ENCODE assay signal across 2 cellular contexts in the genomic region with DNA sequence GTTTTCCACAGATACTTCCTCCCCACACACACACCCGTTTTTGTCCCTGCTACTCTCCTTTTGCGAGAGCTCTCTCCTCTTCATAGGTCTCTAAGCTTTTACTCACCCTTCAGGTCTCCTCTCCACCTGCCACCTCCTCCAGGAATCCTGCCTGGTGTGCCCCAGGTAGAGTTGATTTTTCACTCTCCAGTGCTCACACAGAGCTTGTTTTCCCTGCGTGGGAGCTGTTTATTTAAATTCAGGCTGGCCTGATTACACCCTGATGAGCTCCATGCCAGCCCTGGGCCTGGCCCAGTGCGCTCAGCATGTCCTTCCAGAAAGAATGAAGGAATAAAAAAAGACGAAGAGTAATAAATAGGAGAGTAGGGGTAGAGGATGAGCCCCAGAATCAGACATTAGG.
TF ChIP-seq lines count a peak whose summit lies in the region.

No MANE protein-coding gene starts in this region.

TF ChIP-seq in SK-N-SH, 30 proteins besides CTCF, POLR2A, EP300 and RAD21:
- TF ChIP-seq, protein P1, sequence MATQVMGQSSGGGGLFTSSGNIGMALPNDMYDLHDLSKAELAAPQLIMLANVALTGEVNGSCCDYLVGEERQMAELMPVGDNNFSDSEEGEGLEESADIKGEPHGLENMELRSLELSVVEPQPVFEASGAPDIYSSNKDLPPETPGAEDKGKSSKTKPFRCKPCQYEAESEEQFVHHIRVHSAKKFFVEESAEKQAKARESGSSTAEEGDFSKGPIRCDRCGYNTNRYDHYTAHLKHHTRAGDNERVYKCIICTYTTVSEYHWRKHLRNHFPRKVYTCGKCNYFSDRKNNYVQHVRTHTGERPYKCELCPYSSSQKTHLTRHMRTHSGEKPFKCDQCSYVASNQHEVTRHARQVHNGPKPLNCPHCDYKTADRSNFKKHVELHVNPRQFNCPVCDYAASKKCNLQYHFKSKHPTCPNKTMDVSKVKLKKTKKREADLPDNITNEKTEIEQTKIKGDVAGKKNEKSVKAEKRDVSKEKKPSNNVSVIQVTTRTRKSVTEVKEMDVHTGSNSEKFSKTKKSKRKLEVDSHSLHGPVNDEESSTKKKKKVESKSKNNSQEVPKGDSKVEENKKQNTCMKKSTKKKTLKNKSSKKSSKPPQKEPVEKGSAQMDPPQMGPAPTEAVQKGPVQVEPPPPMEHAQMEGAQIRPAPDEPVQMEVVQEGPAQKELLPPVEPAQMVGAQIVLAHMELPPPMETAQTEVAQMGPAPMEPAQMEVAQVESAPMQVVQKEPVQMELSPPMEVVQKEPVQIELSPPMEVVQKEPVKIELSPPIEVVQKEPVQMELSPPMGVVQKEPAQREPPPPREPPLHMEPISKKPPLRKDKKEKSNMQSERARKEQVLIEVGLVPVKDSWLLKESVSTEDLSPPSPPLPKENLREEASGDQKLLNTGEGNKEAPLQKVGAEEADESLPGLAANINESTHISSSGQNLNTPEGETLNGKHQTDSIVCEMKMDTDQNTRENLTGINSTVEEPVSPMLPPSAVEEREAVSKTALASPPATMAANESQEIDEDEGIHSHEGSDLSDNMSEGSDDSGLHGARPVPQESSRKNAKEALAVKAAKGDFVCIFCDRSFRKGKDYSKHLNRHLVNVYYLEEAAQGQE (IDR thresholded peaks at IDR 0.05; ENCODE audit: low read depth, low read length), result no peak
- TF ChIP-seq ELF1 (IDR thresholded peaks at IDR 0.05) (no peak), TCF12 (IDR thresholded peaks at IDR 0.05) (no peak), CHD2 (IDR thresholded peaks at IDR 0.05; ENCODE audit: low read length, partially characterized antibody) (no peak), TAF1 (IDR thresholded peaks at IDR 0.05; ENCODE audit: borderline replicate concordance, low read depth, low read length) (no peak), EZH2phosphoT487 (IDR thresholded peaks at IDR 0.05; ENCODE audit: borderline replicate concordance, low read depth) (no peak), NFIC (IDR thresholded peaks at IDR 0.05; ENCODE audit: borderline replicate concordance) (no peak), MXI1 (IDR thresholded peaks at IDR 0.05; ENCODE audit: low read depth, low read length) (no peak), JUND (IDR thresholded peaks at IDR 0.05) (no peak), POLR2AphosphoS5 (IDR thresholded peaks at IDR 0.05; ENCODE audit: low read depth, low read length) (no peak), FOXJ3 (CRISPR knock-in tag; IDR thresholded peaks at IDR 0.05) (no peak), SMC3 (IDR thresholded peaks at IDR 0.05; ENCODE audit: low read depth, low read length) (no peak), GATA2 (CRISPR knock-in tag; IDR thresholded peaks at IDR 0.05) (no peak), GABPA (IDR thresholded peaks at IDR 0.05; ENCODE audit: low read depth) (no peak), RXRA (IDR thresholded peaks at IDR 0.05; ENCODE audit: borderline replicate concordance, low read depth) (no peak), FOSL2 (IDR thresholded peaks at IDR 0.05; ENCODE audit: borderline replicate concordance, low read depth) (no peak)
- TF ChIP-seq, protein P2, sequence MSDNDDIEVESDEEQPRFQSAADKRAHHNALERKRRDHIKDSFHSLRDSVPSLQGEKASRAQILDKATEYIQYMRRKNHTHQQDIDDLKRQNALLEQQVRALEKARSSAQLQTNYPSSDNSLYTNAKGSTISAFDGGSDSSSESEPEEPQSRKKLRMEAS (IDR thresholded peaks at IDR 0.05; ENCODE audit: low read depth), result no peak
- TF ChIP-seq, protein P3, sequence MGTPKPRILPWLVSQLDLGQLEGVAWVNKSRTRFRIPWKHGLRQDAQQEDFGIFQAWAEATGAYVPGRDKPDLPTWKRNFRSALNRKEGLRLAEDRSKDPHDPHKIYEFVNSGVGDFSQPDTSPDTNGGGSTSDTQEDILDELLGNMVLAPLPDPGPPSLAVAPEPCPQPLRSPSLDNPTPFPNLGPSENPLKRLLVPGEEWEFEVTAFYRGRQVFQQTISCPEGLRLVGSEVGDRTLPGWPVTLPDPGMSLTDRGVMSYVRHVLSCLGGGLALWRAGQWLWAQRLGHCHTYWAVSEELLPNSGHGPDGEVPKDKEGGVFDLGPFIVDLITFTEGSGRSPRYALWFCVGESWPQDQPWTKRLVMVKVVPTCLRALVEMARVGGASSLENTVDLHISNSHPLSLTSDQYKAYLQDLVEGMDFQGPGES (IDR thresholded peaks at IDR 0.05; ENCODE audit: low read depth, low read length), result no peak
- TF ChIP-seq, protein P4, sequence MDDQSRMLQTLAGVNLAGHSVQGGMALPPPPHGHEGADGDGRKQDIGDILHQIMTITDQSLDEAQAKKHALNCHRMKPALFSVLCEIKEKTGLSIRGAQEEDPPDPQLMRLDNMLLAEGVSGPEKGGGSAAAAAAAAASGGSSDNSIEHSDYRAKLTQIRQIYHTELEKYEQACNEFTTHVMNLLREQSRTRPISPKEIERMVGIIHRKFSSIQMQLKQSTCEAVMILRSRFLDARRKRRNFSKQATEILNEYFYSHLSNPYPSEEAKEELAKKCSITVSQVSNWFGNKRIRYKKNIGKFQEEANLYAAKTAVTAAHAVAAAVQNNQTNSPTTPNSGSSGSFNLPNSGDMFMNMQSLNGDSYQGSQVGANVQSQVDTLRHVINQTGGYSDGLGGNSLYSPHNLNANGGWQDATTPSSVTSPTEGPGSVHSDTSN (IDR thresholded peaks at IDR 0.05), result no peak

TF ChIP-seq in SK-N-SH treated with all-trans-retinoic acid at 6 μM for 48 hours, 23 proteins besides CTCF, POLR2A, EP300 and RAD21 (continued from another document):
- TF ChIP-seq, protein P5, sequence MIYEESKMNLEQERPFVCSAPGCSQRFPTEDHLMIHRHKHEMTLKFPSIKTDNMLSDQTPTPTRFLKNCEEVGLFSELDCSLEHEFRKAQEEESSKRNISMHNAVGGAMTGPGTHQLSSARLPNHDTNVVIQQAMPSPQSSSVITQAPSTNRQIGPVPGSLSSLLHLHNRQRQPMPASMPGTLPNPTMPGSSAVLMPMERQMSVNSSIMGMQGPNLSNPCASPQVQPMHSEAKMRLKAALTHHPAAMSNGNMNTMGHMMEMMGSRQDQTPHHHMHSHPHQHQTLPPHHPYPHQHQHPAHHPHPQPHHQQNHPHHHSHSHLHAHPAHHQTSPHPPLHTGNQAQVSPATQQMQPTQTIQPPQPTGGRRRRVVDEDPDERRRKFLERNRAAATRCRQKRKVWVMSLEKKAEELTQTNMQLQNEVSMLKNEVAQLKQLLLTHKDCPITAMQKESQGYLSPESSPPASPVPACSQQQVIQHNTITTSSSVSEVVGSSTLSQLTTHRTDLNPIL (CRISPR knock-in tag; IDR thresholded peaks at IDR 0.05; ENCODE audit: low read depth), result no peak
- TF ChIP-seq, protein P6, sequence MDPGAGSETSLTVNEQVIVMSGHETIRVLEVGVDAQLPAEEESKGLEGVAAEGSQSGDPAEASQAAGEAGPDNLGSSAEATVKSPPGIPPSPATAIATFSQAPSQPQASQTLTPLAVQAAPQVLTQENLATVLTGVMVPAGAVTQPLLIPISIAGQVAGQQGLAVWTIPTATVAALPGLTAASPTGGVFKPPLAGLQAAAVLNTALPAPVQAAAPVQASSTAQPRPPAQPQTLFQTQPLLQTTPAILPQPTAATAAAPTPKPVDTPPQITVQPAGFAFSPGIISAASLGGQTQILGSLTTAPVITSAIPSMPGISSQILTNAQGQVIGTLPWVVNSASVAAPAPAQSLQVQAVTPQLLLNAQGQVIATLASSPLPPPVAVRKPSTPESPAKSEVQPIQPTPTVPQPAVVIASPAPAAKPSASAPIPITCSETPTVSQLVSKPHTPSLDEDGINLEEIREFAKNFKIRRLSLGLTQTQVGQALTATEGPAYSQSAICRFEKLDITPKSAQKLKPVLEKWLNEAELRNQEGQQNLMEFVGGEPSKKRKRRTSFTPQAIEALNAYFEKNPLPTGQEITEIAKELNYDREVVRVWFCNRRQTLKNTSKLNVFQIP (CRISPR knock-in tag; IDR thresholded peaks at IDR 0.05; ENCODE audit: borderline replicate concordance, low read depth), result no peak
- no peak for TF ChIP-seq TCF4 (CRISPR knock-in tag; IDR thresholded peaks at IDR 0.05; ENCODE audit: borderline replicate concordance)
- TF ChIP-seq, protein P7, sequence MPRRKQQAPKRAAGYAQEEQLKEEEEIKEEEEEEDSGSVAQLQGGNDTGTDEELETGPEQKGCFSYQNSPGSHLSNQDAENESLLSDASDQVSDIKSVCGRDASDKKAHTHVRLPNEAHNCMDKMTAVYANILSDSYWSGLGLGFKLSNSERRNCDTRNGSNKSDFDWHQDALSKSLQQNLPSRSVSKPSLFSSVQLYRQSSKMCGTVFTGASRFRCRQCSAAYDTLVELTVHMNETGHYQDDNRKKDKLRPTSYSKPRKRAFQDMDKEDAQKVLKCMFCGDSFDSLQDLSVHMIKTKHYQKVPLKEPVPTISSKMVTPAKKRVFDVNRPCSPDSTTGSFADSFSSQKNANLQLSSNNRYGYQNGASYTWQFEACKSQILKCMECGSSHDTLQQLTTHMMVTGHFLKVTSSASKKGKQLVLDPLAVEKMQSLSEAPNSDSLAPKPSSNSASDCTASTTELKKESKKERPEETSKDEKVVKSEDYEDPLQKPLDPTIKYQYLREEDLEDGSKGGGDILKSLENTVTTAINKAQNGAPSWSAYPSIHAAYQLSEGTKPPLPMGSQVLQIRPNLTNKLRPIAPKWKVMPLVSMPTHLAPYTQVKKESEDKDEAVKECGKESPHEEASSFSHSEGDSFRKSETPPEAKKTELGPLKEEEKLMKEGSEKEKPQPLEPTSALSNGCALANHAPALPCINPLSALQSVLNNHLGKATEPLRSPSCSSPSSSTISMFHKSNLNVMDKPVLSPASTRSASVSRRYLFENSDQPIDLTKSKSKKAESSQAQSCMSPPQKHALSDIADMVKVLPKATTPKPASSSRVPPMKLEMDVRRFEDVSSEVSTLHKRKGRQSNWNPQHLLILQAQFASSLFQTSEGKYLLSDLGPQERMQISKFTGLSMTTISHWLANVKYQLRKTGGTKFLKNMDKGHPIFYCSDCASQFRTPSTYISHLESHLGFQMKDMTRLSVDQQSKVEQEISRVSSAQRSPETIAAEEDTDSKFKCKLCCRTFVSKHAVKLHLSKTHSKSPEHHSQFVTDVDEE (CRISPR knock-in tag; IDR thresholded peaks at IDR 0.05), result no peak
- TF ChIP-seq RARB (CRISPR knock-in tag; IDR thresholded peaks at IDR 0.05), result no peak
